In genomic region chr3:129892857-129893615, GRCh38 we compare ENCODE assay signal across 8 cellular contexts. TPM values are rescaled to one million over a fixed set of nuclear protein-coding genes. Genes with fewer than 3 reads are reported as not detected.
DNase-seq lines count a peak whose midpoint lies in the region; FAIRE-seq and TF ChIP-seq lines count a peak whose summit lies in the region.

No MANE protein-coding gene starts in this region.

- H3K9me3 ChIP-seq in MG63: peaks cover 2% of the 10 kb centered on the region; the same call in 1 of the 2 replicates

- no peaks in the 10 kb centered on the region for H3K27me3 ChIP-seq in MG63

- no peaks in the 10 kb centered on the region for H3K27me3 Mint-ChIP-seq in dendritic cell treated with granulocyte-macrophage colony-stimulating factor and Interleukin-4, amounts not matched to agents 40 ng/mL and 50 ng/mL, for 4 days

- intact Hi-C loops in dendritic cell treated with granulocyte-macrophage colony-stimulating factor and Interleukin-4, amounts not matched to agents 40 ng/mL and 50 ng/mL, for 4 days (cut with micrococcal nuclease): loop anchor here (5.0 kb wide), 2 partner anchors 36 to 39 kb away; no protein-coding TSS in a partner anchor

- TF ChIP-seq POLR2A in H54 (IDR thresholded peaks at IDR 0.05; ENCODE audit: low read depth, low read length): peak; percentile 67

- peak overlapping the region; percentile 87 for H3K27ac Mint-ChIP-seq in dendritic cell treated with granulocyte-macrophage colony-stimulating factor and Interleukin-4, amounts not matched to agents 40 ng/mL and 50 ng/mL, for 4 days

- no peaks in the 10 kb centered on the region for H3K9me3 Mint-ChIP-seq in dendritic cell treated with granulocyte-macrophage colony-stimulating factor and Interleukin-4, amounts not matched to agents 40 ng/mL and 50 ng/mL, for 4 days

- H3K36me3 ChIP-seq in MG63: peaks cover 9% of the 10 kb centered on the region

- H3K4me3 ChIP-seq in MG63: peak overlapping the region; percentile 92

- FAIRE-seq in H54 (lab: Jason Lieb, UNC): no peak

- peaks cover 53% of the 10 kb centered on the region for H3K4me1 Mint-ChIP-seq in dendritic cell treated with granulocyte-macrophage colony-stimulating factor and Interleukin-4, amounts not matched to agents 40 ng/mL and 50 ng/mL, for 4 days (ENCODE audit: low read depth)

- peaks cover 14% of the 10 kb centered on the region for H3K36me3 Mint-ChIP-seq in dendritic cell treated with granulocyte-macrophage colony-stimulating factor and Interleukin-4, amounts not matched to agents 40 ng/mL and 50 ng/mL, for 4 days (ENCODE audit: low read depth)

- DNase-seq in NCI-H2196 treated with DMSO at 0.1 percent for 48 hours (lab: John Stamatoyannopoulos, UW; ENCODE audit: unreplicated experiment) (peak; percentile 44), NCI-H2196 (lab: John Stamatoyannopoulos, UW; ENCODE audit: unreplicated experiment) (no peak), H54 (ENCODE audit: insufficient read length, low spot score) (peak; percentile 80), MG63 (peak; percentile 76), lung microvascular endothelial cell (ENCODE audit: low read depth in 2 of 2) (peak; percentile 66 to 69)
- DNase-seq in activated CD4-positive, alpha-beta T cell treated with anti-CD3 and anti-CD28 coated beads for 48 hours: peak; percentile 71
- peak; percentile 48 for DNase-seq in stimulated activated CD8-positive, alpha-beta memory T cell treated with anti-CD3 and anti-CD28 coated beads, Interleukin-15, amount 100 ng/mL, for 24 hours (ENCODE audit: low read depth)

- peak overlapping the region; percentile 83 for H3K4me3 Mint-ChIP-seq in dendritic cell treated with granulocyte-macrophage colony-stimulating factor and Interleukin-4, amounts not matched to agents 40 ng/mL and 50 ng/mL, for 4 days

RNA-seq across cellular contexts. Expression of gene TMCC1, which starts 0.5 kb away (rescaled TPM):
- total RNA-seq in MG63 (2014; rRNA removed; shearing (Covaris generic); ENCODE audit: low replicate concordance): 20.8 and 30.2 TPM in 2 replicates
- 18.1 and 58.7 TPM in 2 replicates for total RNA-seq in lung microvascular endothelial cell
